In the genomic region with DNA sequence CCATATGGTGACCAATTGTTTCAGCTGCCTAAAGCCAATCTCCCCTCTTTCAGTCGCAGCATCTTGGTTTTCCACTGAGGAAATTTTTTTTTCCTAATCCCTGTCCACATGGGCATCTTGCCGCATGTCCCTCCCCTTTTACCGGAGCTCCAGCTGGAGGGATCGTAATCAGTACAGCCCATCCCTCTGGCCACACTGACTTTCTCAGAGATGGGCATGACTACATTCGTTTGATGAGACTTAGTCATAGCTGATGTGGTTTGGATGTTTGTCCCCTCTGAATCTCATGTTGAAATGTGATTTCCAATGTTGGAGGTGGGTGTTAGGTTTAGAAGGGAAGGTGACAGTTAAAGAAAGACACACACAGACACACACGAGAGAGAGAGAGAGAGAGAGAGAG, we compare ENCODE assay signal across 28 cellular contexts.
DNase-seq lines count a peak whose midpoint lies in the region; ATAC-seq, FAIRE-seq and TF ChIP-seq lines count a peak whose summit lies in the region.
"Had no signal": no experiment of that assay in that cellular context is flagged by ENCODE, and none has a peak within 500 bp of the region (broad histone marks: within the 10 kb centered on the region; RNA-seq: fewer than 3 reads in every experiment).

No MANE protein-coding gene starts in this region.

- H3K4me2 ChIP-seq in IMR-90 (ENCODE audit: low read depth, low read length) (no peak overlapping the region), osteoblast (ENCODE audit: insufficient read depth, low read length) (peak overlapping the region; percentile 0)

- WGBS in IMR-90 (ENCODE audit: extremely low coverage in 2 of 2, insufficient read length in 1 of 2), 2 experiments, result 86% methylated on average over 1 of the region's 6 CpGs; no CpG with 5 or more reads in 1 of the 2 experiments
- 82 to 87% methylated on average over 6 of the region's 6 CpGs for WGBS in upper lobe of left lung, 2 donors

- TF ChIP-seq EP300 in upper lobe of left lung (IDR thresholded peaks at IDR 0.05), result no peak

- no peak overlapping the region for H2AK9ac ChIP-seq in IMR-90 (replicated peaks; ENCODE audit: low read depth, low read length, poor library complexity)

- peaks cover 9% of the 10 kb centered on the region for H3K9me1 ChIP-seq in IMR-90 (ENCODE audit: insufficient read depth, low read length)

- no peak overlapping the region for H2BK5ac ChIP-seq in IMR-90 (ENCODE audit: low read depth, low read length, poor library complexity, severe bottlenecking)

- H2BK15ac ChIP-seq in IMR-90 (ENCODE audit: low read depth, low read length), result peak overlapping the region; percentile 18; the same call in 1 of the 3 replicates

- ATAC-seq in IMR-90 (ENCODE audit: low read depth), result no peak
- ATAC-seq in upper lobe of left lung (ENCODE audit: low FRiP score in 2 of 2), result no peak
- no peak for ATAC-seq in GM19328 (IDR thresholded peaks at IDR 0.05; ENCODE audit: unreplicated experiment)
- no peak for ATAC-seq in GM18873 (IDR thresholded peaks at IDR 0.05; ENCODE audit: low FRiP score, unreplicated experiment)
- ATAC-seq: activated T-helper 17 cell treated with anti-CD3 and anti-CD28 coated beads, Interleukin-2, amount 50 U/mL, for 72 hours; foreskin keratinocyte; GM12878; stimulated activated naive CD8-positive, alpha-beta T cell treated with anti-CD3 and anti-CD28 coated beads, Interleukin-15, Interleukin-2, amounts not matched to agents 100 U/mL and 50 U/mL, for 24 hours had no signal

- no peak overlapping the region for H4K8ac ChIP-seq in IMR-90 (ENCODE audit: low read depth in 2 of 2, low read length in 2 of 2)

- no peak overlapping the region for H2AFZ ChIP-seq in IMR-90 (replicated peaks; ENCODE audit: low read length, poor library complexity)
- no peak overlapping the region for H2AFZ ChIP-seq in osteoblast (ENCODE audit: low read length)

- H2BK120ac ChIP-seq in IMR-90 (ENCODE audit: low read depth, low read length), result peak overlapping the region; percentile 55

- H3K27me3 ChIP-seq in IMR-90 (ENCODE audit: control insufficient read depth, insufficient read depth, low read length), result no peaks in the 10 kb centered on the region
- H3K27me3 ChIP-seq in bronchial epithelial cell (ENCODE audit: control insufficient read depth, insufficient read depth, low read length), result no peaks in the 10 kb centered on the region
- no peaks in the 10 kb centered on the region for H3K27me3 ChIP-seq in osteoblast (ENCODE audit: insufficient read depth, low read length)
- H3K27me3 ChIP-seq in upper lobe of left lung, result no peaks in the 10 kb centered on the region
- H3K27me3 ChIP-seq: colonic mucosa, foreskin keratinocyte, SJCRH30 had no signal

- peak overlapping the region; percentile 96; the same call in 1 of the 2 replicates for H2BK20ac ChIP-seq in IMR-90 (ENCODE audit: low read depth, low read length)

- H3K4ac ChIP-seq in IMR-90 (ENCODE audit: low read depth, low read length), result peak overlapping the region; percentile 92; the same call in 1 of the 2 replicates

- H4K20me1 ChIP-seq in IMR-90 (ENCODE audit: insufficient read depth, low read length) (no peaks in the 10 kb centered on the region), osteoblast (ENCODE audit: insufficient read depth, low read length) (no peaks in the 10 kb centered on the region)

- H3K4me1 ChIP-seq in IMR-90 (ENCODE audit: control insufficient read depth, insufficient read depth, low read length) (peaks cover 10% of the 10 kb centered on the region), osteoblast (ENCODE audit: insufficient read depth, low read length) (peaks cover 45% of the 10 kb centered on the region), upper lobe of left lung (no peaks in the 10 kb centered on the region)
- H3K4me1 ChIP-seq: colonic mucosa, foreskin keratinocyte, SJCRH30 had no signal

- peak; percentile 47 for FAIRE-seq in bronchial epithelial cell (lab: Jason Lieb, UNC)
- FAIRE-seq: GM12878, H54, kidney, RCC 7860, small intestine had no signal

- DNase-seq in EH (ENCODE audit: low read depth) (peak; percentile 82), IMR-90 (peak; percentile 63), bronchial epithelial cell (ENCODE audit: low read depth) (no peak), osteoblast (ENCODE audit: insufficient read length, low spot score, missing footprints) (peak; percentile 36), upper lobe of left lung (no peak)
- DNase-seq: activated CD4-positive, alpha-beta T cell treated with anti-CD3 and anti-CD28 coated beads for 4 hours; amniotic stem cell; Calu3; colonic mucosa; DND-41; effector memory CD4-positive, alpha-beta T cell; foreskin keratinocyte; kidney; NCI-H1048; NCI-H774; SJCRH30; small intestine; stimulated activated naive CD8-positive, alpha-beta T cell treated with anti-CD3 and anti-CD28 coated beads, Interleukin-15, Interleukin-2, amounts not matched to agents 100 U/mL and 50 U/mL, for 24 hours; SW 1271; WERI-Rb-1 had no signal

- TF ChIP-seq RAD21 in IMR-90 (IDR thresholded peaks at IDR 0.05; ENCODE audit: low read length), result no peak

- H3K18ac ChIP-seq in IMR-90 (ENCODE audit: low read depth, low read length), result no peak overlapping the region

- intact Hi-C loops in IMR-90 (cut with micrococcal nuclease), result no loop called here

- H3K4me3 ChIP-seq in IMR-90 (ENCODE audit: insufficient read depth, low read depth, low read length) (no peak overlapping the region), bronchial epithelial cell (ENCODE audit: low read depth, low read length) (no peak overlapping the region), osteoblast (ENCODE audit: insufficient read depth, low read length) (no peak overlapping the region), upper lobe of left lung (no peak overlapping the region)
- H3K4me3 ChIP-seq: colonic mucosa, GM12878, SJCRH30, thoracic aorta had no signal

- peak overlapping the region; percentile 89; the same call in 1 of the 2 replicates for H2AK5ac ChIP-seq in IMR-90 (ENCODE audit: low read depth, low read length)

- CTCF ChIA-PET in IMR-90 (lab: Yijun Ruan, JAX), result no interaction called here

- no peaks in the 10 kb centered on the region for H3K36me3 ChIP-seq in IMR-90 (ENCODE audit: control insufficient read depth, insufficient read depth, low read length)
- no peaks in the 10 kb centered on the region for H3K36me3 ChIP-seq in bronchial epithelial cell (ENCODE audit: control insufficient read depth, insufficient read depth, low read length)
- H3K36me3 ChIP-seq in osteoblast (ENCODE audit: insufficient read depth, low read length), result no peaks in the 10 kb centered on the region
- no peaks in the 10 kb centered on the region for H3K36me3 ChIP-seq in upper lobe of left lung
- H3K36me3 ChIP-seq: colonic mucosa, SJCRH30, thoracic aorta, WERI-Rb-1 had no signal

- POLR2A ChIA-PET in IMR-90 (lab: Charles Lee; ENCODE audit: unreplicated experiment), result no interaction called here

- H4K5ac ChIP-seq in IMR-90 (ENCODE audit: low read depth, low read length), result no peak overlapping the region

- no peak for TF ChIP-seq CTCF in IMR-90 (conservative IDR thresholded peaks at IDR 0.05; ENCODE audit: low read depth, low read length)
- no peak for TF ChIP-seq CTCF in bronchial epithelial cell (IDR thresholded peaks at IDR 0.05; ENCODE audit: insufficient read depth, low read length, severe bottlenecking)
- no peak for TF ChIP-seq CTCF in osteoblast (IDR thresholded peaks at IDR 0.05; ENCODE audit: extremely low read depth, low read depth, low read length)
- no peak for TF ChIP-seq CTCF in upper lobe of left lung (IDR thresholded peaks at IDR 0.05)

- TF ChIP-seq POLR2A in IMR-90 (IDR thresholded peaks at IDR 0.05; ENCODE audit: low read depth, low read length) (no peak), upper lobe of left lung (IDR thresholded peaks at IDR 0.05) (no peak)

- H3K14ac ChIP-seq in IMR-90 (replicated peaks; ENCODE audit: low read depth, low read length), result 0 out of 2 replicates have a peak overlapping the region, but pooled peaks have one; percentile 67

- H4K91ac ChIP-seq in IMR-90 (ENCODE audit: insufficient read depth, low read depth, low read length), result 0 out of 2 replicates have a peak overlapping the region, but pooled peaks have one; percentile 6

- no peak overlapping the region for H3K23ac ChIP-seq in IMR-90 (ENCODE audit: low read depth, low read length)

- H3K9me3 ChIP-seq in IMR-90 (ENCODE audit: control insufficient read depth, insufficient read depth, low read length) (no peaks in the 10 kb centered on the region), osteoblast (ENCODE audit: low read depth, low read length) (no peaks in the 10 kb centered on the region), upper lobe of left lung (no peaks in the 10 kb centered on the region)
- H3K9me3 ChIP-seq: colonic mucosa, SJCRH30, thoracic aorta had no signal

- in situ Hi-C loops in IMR-90 (cut with MboI; ENCODE audit: low sequenced_read_pairs), result no loop called here

- no peak overlapping the region for H3K27ac ChIP-seq in IMR-90 (ENCODE audit: insufficient read depth, low read length)
- H3K27ac ChIP-seq in osteoblast (ENCODE audit: low read depth, low read length), result no peak overlapping the region
- H3K27ac ChIP-seq in upper lobe of left lung, result no peak overlapping the region
- H3K27ac ChIP-seq: colonic mucosa, epithelial cell of prostate, foreskin keratinocyte, SJCRH30, thoracic aorta, WERI-Rb-1 had no signal

- H3K9ac ChIP-seq in IMR-90 (ENCODE audit: low read depth, low read length), result no peak overlapping the region

- no peak overlapping the region for H3K56ac ChIP-seq in IMR-90 (ENCODE audit: extremely low read depth, insufficient read depth, low read length)

- dilution Hi-C loops in IMR-90 (cut with HindIII; ENCODE audit: low sequenced_read_pairs, unreplicated experiment), result no loop called here

- no peaks in the 10 kb centered on the region for H3K79me2 ChIP-seq in osteoblast (ENCODE audit: insufficient read depth, low read length)

- no peaks in the 10 kb centered on the region; a peak in 1 of 4 replicates for H3K79me1 ChIP-seq in IMR-90 (ENCODE audit: low read depth in 1 of 2, low read length in 2 of 2)

- BruUV-seq in IMR-90 (replicated peaks; lab: Mats Ljungman, UMichigan), result no TSS peak

TF ChIP-seq in IMR-90, 13 proteins besides CTCF, POLR2A, EP300 and RAD21 (continues in another document):
- TF ChIP-seq RFX5 (IDR thresholded peaks at IDR 0.05; ENCODE audit: low read depth, low read length) (no peak), MXI1 (IDR thresholded peaks at IDR 0.05; ENCODE audit: borderline replicate concordance, low read depth, low read length) (no peak), RCOR1 (IDR thresholded peaks at IDR 0.05; ENCODE audit: insufficient replicate concordance, low read length) (no peak), CEBPB (IDR thresholded peaks at IDR 0.05; ENCODE audit: low read depth, low read length) (no peak), MAZ (IDR thresholded peaks at IDR 0.05; ENCODE audit: borderline replicate concordance, low read depth, low read length) (no peak)

Comparison
In these comparisons a context has a peak if more than half of its experiments do, and no peak if none do; other contexts are left out.
1. DNase-seq: peak in EH (single experiment), IMR-90 (single experiment) and osteoblast (single experiment); none in bronchial epithelial cell (single experiment) and upper lobe of left lung (0 of 2).